Comparison of ENCODE assay signal across 17 cellular contexts in the genomic region with DNA sequence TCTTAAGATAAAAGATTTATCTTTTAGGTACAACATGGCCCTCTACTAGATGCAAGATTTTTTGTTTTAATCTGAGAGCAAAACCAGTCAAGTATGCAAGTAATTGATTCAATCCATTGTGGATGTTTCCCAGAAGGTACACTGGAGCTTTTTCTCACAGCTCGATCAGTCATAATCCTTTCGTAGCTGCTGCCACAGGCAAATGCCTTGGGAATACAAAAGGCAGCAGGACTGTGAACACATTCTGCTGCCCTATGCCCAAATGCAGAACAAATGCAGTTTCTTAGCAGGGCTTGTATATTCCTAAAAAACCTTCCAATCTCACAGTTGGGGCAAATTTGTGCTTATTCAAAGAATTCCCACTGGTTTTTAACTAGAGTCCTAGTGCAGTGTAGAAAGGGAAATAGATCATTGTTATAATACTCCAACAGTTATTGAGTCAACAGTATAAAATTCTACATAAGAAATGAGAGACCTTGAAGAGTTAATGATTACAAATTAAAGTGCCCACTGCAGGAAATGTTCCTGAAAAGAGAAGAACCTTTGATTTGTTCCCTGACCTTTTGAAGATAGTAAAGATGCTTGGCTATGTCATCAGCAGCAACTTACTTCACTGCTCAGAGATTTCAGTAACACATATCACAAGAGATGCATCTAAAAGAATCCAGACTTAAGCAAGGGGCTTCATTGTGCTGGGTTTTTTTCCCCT. TPM values are rescaled to one million over a fixed set of nuclear protein-coding genes. Genes with fewer than 3 reads are reported as not detected.
A peak's percentile ranks its signal among the peaks of the same experiment; 100 is the strongest.
DNase-seq lines count a peak whose midpoint lies in the region; ATAC-seq and TF ChIP-seq lines count a peak whose summit lies in the region.
"Had no signal": no experiment of that assay in that cellular context is flagged by ENCODE, and none has a peak within 500 bp of the region (broad histone marks: within the 10 kb centered on the region; RNA-seq: fewer than 3 reads in every experiment).

No MANE protein-coding gene starts in this region.

- no peaks in the 10 kb centered on the region for H3K27me3 ChIP-seq in body of pancreas
- H3K27me3 ChIP-seq in effector memory CD4-positive, alpha-beta T cell (replicated peaks; ENCODE audit: control insufficient read depth, insufficient read depth, low read length, poor library complexity, severe bottlenecking): no peaks in the 10 kb centered on the region
- H3K27me3 ChIP-seq: neutrophil had no signal

- peaks cover 9 to 31% of the 10 kb centered on the region in 2 donors for H3K36me3 Mint-ChIP-seq in activated T-cell treated with anti-CD3 and anti-CD28 coated beads, Interleukin-2, amount 50 U/mL, for 72 hours (ENCODE audit: insufficient read depth in 2 of 2)
- H3K36me3 Mint-ChIP-seq in activated T-cell treated with anti-CD3 and anti-CD28 coated beads, Interleukin-2, amount 50 U/mL, for 4 hours (ENCODE audit: insufficient read depth): peaks cover 34% of the 10 kb centered on the region
- H3K36me3 Mint-ChIP-seq in type B pancreatic cell (peaks cover 4% of the 10 kb centered on the region), chondrocyte (ENCODE audit: low read depth) (peaks cover 12% of the 10 kb centered on the region)

- H3K27ac ChIP-seq in body of pancreas: peak overlapping the region in 3 of 4 donors; percentile 41 to 71 (median 55)
- no peak overlapping the region for H3K27ac ChIP-seq in effector memory CD4-positive, alpha-beta T cell (ENCODE audit: insufficient read depth, low read length, poor library complexity, severe bottlenecking)
- H3K27ac ChIP-seq: neutrophil had no signal

- H3K9me3 ChIP-seq in body of pancreas (no peaks in the 10 kb centered on the region), mucosa of descending colon (no peaks in the 10 kb centered on the region)
- no peaks in the 10 kb centered on the region for H3K9me3 ChIP-seq in effector memory CD4-positive, alpha-beta T cell (ENCODE audit: control insufficient read depth, low read length)
- H3K9me3 ChIP-seq: neutrophil had no signal

- no peak for TF ChIP-seq POLR2A in body of pancreas (IDR thresholded peaks at IDR 0.05)

- peaks cover 54% of the 10 kb centered on the region for H3K4me1 Mint-ChIP-seq in activated T-cell treated with anti-CD3 and anti-CD28 coated beads, Interleukin-2, amount 50 U/mL, for 72 hours (ENCODE audit: low read depth)
- peaks cover 64% of the 10 kb centered on the region for H3K4me1 Mint-ChIP-seq in activated T-cell treated with anti-CD3 and anti-CD28 coated beads, Interleukin-2, amount 50 U/mL, for 4 hours (ENCODE audit: low read depth)
- H3K4me1 Mint-ChIP-seq in type B pancreatic cell (ENCODE audit: unreplicated experiment): no peaks in the 10 kb centered on the region
- H3K4me1 Mint-ChIP-seq in chondrocyte (ENCODE audit: low read depth): no peaks in the 10 kb centered on the region

- no peak overlapping the region for H3K4me3 Mint-ChIP-seq in activated T-cell treated with anti-CD3 and anti-CD28 coated beads, Interleukin-2, amount 50 U/mL, for 72 hours
- H3K4me3 Mint-ChIP-seq in activated T-cell treated with anti-CD3 and anti-CD28 coated beads, Interleukin-2, amount 50 U/mL, for 4 hours: no peak overlapping the region
- H3K4me3 Mint-ChIP-seq in type B pancreatic cell (no peak overlapping the region), chondrocyte (ENCODE audit: unreplicated experiment) (no peak overlapping the region)
- H3K4me3 Mint-ChIP-seq: activated CD4-positive, alpha-beta T cell treated with anti-CD3 and anti-CD28 coated beads for 36 hours had no signal

- ATAC-seq in activated T-cell treated with anti-CD3 and anti-CD28 coated beads, Interleukin-2, amount 50 U/mL, for 72 hours (replicated peaks in 1 of 2): no peak
- ATAC-seq in activated T-cell treated with anti-CD3 and anti-CD28 coated beads, Interleukin-2, amount 50 U/mL, for 4 hours: no peak
- ATAC-seq in body of pancreas: peak; percentile 66
- peak; percentile 84 for ATAC-seq in mucosa of descending colon

- no peaks in the 10 kb centered on the region for H3K27me3 Mint-ChIP-seq in activated T-cell treated with anti-CD3 and anti-CD28 coated beads, Interleukin-2, amount 50 U/mL, for 72 hours (ENCODE audit: low read depth)
- no peaks in the 10 kb centered on the region for H3K27me3 Mint-ChIP-seq in activated T-cell treated with anti-CD3 and anti-CD28 coated beads, Interleukin-2, amount 50 U/mL, for 4 hours (ENCODE audit: low read depth)
- H3K27me3 Mint-ChIP-seq in type B pancreatic cell: no peaks in the 10 kb centered on the region
- no peaks in the 10 kb centered on the region for H3K27me3 Mint-ChIP-seq in chondrocyte (ENCODE audit: low read depth)
- H3K27me3 Mint-ChIP-seq: activated CD4-positive, alpha-beta T cell treated with anti-CD3 and anti-CD28 coated beads for 36 hours; T-cell had no signal

- no peaks in the 10 kb centered on the region for H3K9me3 Mint-ChIP-seq in activated T-cell treated with anti-CD3 and anti-CD28 coated beads, Interleukin-2, amount 50 U/mL, for 72 hours
- H3K9me3 Mint-ChIP-seq in activated T-cell treated with anti-CD3 and anti-CD28 coated beads, Interleukin-2, amount 50 U/mL, for 4 hours: no peaks in the 10 kb centered on the region
- H3K9me3 Mint-ChIP-seq in type B pancreatic cell (no peaks in the 10 kb centered on the region), chondrocyte (ENCODE audit: low read depth) (no peaks in the 10 kb centered on the region)
- H3K9me3 Mint-ChIP-seq: T-cell had no signal

- H3K36me3 ChIP-seq in body of pancreas (replicated peaks in 1 of 2; ENCODE audit: insufficient read depth in 1 of 2, low read depth in 2 of 2) (no peaks in the 10 kb centered on the region), mucosa of descending colon (ENCODE audit: low read depth) (peaks cover 4% of the 10 kb centered on the region)
- H3K36me3 ChIP-seq in effector memory CD4-positive, alpha-beta T cell (ENCODE audit: control insufficient read depth, insufficient read depth, low read length): peaks cover 14% of the 10 kb centered on the region

- intact Hi-C loops in body of pancreas (cut with DNase I): no loop called here
- intact Hi-C loops in mucosa of descending colon (cut with DNase I, micrococcal nuclease): loop anchor here in 1 of 2 donors (10.0 kb wide), 1 partner anchor 53 kb away; no protein-coding TSS in a partner anchor

- DNase-seq in activated T-cell treated with anti-CD3 and anti-CD28 coated beads, Interleukin-2, amount 50 U/mL, for 72 hours: no peak
- no peak for DNase-seq in activated T-cell treated with anti-CD3 and anti-CD28 coated beads, Interleukin-2, amount 50 U/mL, for 4 hours
- DNase-seq in body of pancreas (peak in 2 of 4 donors; percentile 32 to 33), mucosa of descending colon (no peak), type B pancreatic cell (ENCODE audit: extremely low spot score, unreplicated experiment) (no peak), NCI-H446 (lab: John Stamatoyannopoulos, UW) (no peak), chondrocyte (ENCODE audit: low spot score) (no peak)
- DNase-seq in effector memory CD4-positive, alpha-beta T cell: no peak
- DNase-seq: activated CD4-positive, alpha-beta T cell treated with anti-CD3 and anti-CD28 coated beads for 36 hours; activated T-cell treated with anti-CD3 and anti-CD28 coated beads, Interleukin-2, amount 50 U/mL, for 48 hours; DMS79 treated with DMSO at 0.1 percent for 48 hours; effector CD4-positive, alpha-beta T cell; NCI-H1092 treated with DMSO at 0.1 percent for 48 hours; T-cell had no signal

- peak overlapping the region; percentile 85 for H3K27ac Mint-ChIP-seq in activated T-cell treated with anti-CD3 and anti-CD28 coated beads, Interleukin-2, amount 50 U/mL, for 72 hours
- H3K27ac Mint-ChIP-seq in type B pancreatic cell (peak overlapping the region; percentile 2), chondrocyte (ENCODE audit: unreplicated experiment) (no peak overlapping the region)

- WGBS in body of pancreas, 2 donors: 3 to 19% methylated on average over 2 of the region's 2 CpGs

- H3K4me3 ChIP-seq in body of pancreas: no peak overlapping the region
- no peak overlapping the region for H3K4me3 ChIP-seq in mucosa of descending colon
- no peak overlapping the region for H3K4me3 ChIP-seq in effector memory CD4-positive, alpha-beta T cell (ENCODE audit: insufficient read depth, low read depth, low read length, poor library complexity, severe bottlenecking)
- H3K4me3 ChIP-seq: smooth muscle cell had no signal

- H3K4me1 ChIP-seq in body of pancreas (peaks cover 31% of the 10 kb centered on the region), mucosa of descending colon (ENCODE audit: low read depth) (peaks cover 15% of the 10 kb centered on the region)
- H3K4me1 ChIP-seq in effector memory CD4-positive, alpha-beta T cell (ENCODE audit: control insufficient read depth, insufficient read depth, low read length, poor library complexity, severe bottlenecking): peaks cover 26% of the 10 kb centered on the region

- TF ChIP-seq CTCF in body of pancreas (IDR thresholded peaks at IDR 0.05) (no peak), mucosa of descending colon (IDR thresholded peaks at IDR 0.05) (no peak), type B pancreatic cell (conservative IDR thresholded peaks at IDR 0.05) (no peak), chondrocyte (IDR thresholded peaks at IDR 0.05) (no peak)

RNA-seq across cellular contexts. Expression of a gene that starts 14.1 kb away (rescaled TPM):
- 100 to 1,000 TPM; 113 to 121 TPM for total RNA-seq in activated T-cell treated with anti-CD3 and anti-CD28 coated beads, Interleukin-2, amount 50 U/mL, for 72 hours
- total RNA-seq in activated T-cell treated with anti-CD3 and anti-CD28 coated beads, Interleukin-2, amount 50 U/mL, for 4 hours: 100 to 1,000 TPM; 102 to 116 (median 115) TPM
- total RNA-seq in body of pancreas: 1 to 10 TPM; 5.7 to 6.3 TPM
- total RNA-seq in mucosa of descending colon: 10 to 100 TPM; 10.7 to 20.1 (median 12.7) TPM
- 4.5 and 4.7 TPM in 2 replicates for total RNA-seq in type B pancreatic cell (ENCODE audit: low replicate concordance)
- 3.3 to 4.8 TPM (median 4.5 TPM) in 3 replicates for total RNA-seq in chondrocyte

RNA-seq across cellular contexts. Expression of a gene that starts 17.3 kb away (rescaled TPM):
- total RNA-seq in activated T-cell treated with anti-CD3 and anti-CD28 coated beads, Interleukin-2, amount 50 U/mL, for 72 hours: 10 to 100 TPM; 43.4 to 48.4 TPM
- total RNA-seq in activated T-cell treated with anti-CD3 and anti-CD28 coated beads, Interleukin-2, amount 50 U/mL, for 4 hours: 10 to 100 TPM; 54.8 to 60.4 (median 54.9) TPM
- 10 to 100 TPM; 25.4 to 25.7 TPM for total RNA-seq in body of pancreas
- 10 to 100 TPM; 70.0 to 93.9 (median 75.3) TPM for total RNA-seq in mucosa of descending colon
- 39.6 and 43.6 TPM in 2 replicates for total RNA-seq in type B pancreatic cell (ENCODE audit: low replicate concordance)
- total RNA-seq in chondrocyte: 44.0 to 48.1 TPM (median 46.0 TPM) in 3 replicates

RNA-seq across cellular contexts. Expression of a gene that starts 53.6 kb away (rescaled TPM):
- under 1 TPM in 1 of 2 donors, not detected in 1; 0.35 TPM for total RNA-seq in activated T-cell treated with anti-CD3 and anti-CD28 coated beads, Interleukin-2, amount 50 U/mL, for 72 hours
- not detected for total RNA-seq in activated T-cell treated with anti-CD3 and anti-CD28 coated beads, Interleukin-2, amount 50 U/mL, for 4 hours
- total RNA-seq in body of pancreas (not detected), mucosa of descending colon (not detected), type B pancreatic cell (ENCODE audit: low replicate concordance) (not detected in 2 replicates), chondrocyte (not detected in 3 replicates)
- total RNA-seq: smooth muscle cell, subcutaneous adipose tissue had no signal

Comparison
In these comparisons a context has a peak if more than half of its experiments do, and no peak if none do; other contexts are left out.
1. ATAC-seq: peak in body of pancreas (single experiment) and mucosa of descending colon (single experiment); none in activated T-cell treated with anti-CD3 and anti-CD28 coated beads, Interleukin-2, amount 50 U/mL, for 72 hours (0 of 2) and activated T-cell treated with anti-CD3 and anti-CD28 coated beads, Interleukin-2, amount 50 U/mL, for 4 hours (0 of 2).
2. RNA of a gene that starts 14.1 kb away (total RNA-seq): 113 to 121 TPM in activated T-cell treated with anti-CD3 and anti-CD28 coated beads, Interleukin-2, amount 50 U/mL, for 72 hours and 102 to 116 TPM in activated T-cell treated with anti-CD3 and anti-CD28 coated beads, Interleukin-2, amount 50 U/mL, for 4 hours; 10.7 to 20.1 TPM in mucosa of descending colon, 5.7 to 6.3 TPM in body of pancreas, 3.3 to 4.8 TPM in chondrocyte and 4.5 to 4.7 TPM in type B pancreatic cell; every median in the first group is over 4 times any median in the second.